In the genomic region with DNA sequence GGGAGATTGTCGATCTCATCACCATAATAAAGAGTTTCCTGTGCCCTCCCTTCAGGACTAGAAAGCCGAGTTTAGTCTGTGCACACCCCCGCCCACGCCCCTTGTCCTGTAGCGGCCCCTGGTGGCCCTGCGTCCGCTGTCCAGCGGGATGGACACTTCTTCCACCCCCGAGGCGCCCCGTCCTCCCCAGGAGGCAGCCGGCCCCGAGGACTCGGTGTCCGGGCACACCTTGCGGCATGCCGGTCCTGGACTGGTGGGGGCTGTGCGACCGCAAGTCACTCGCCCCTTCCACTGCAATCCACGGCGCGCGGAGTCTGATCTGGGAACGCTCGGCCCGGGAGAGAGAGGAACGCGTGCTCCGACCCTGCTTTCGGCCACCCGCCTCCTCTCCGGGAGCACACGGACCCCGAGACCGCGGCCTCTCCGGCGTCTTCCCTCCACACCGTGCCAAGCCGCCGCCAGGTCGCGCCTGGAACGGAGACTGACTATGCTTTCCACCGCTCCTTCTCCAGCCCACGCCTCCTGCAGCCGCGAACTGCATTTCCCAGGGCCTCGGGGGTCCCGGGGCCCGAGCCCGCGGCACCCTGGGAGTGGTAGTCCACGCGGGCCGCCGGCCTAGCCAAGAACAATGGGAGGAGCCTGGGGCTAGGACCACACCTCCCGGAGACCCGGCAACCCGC, we compare ENCODE assay signal across 2 cellular contexts.
TF ChIP-seq lines count a peak whose summit lies in the region.

No MANE protein-coding gene starts in this region.

TF ChIP-seq in IMR-90, 13 proteins besides CTCF, POLR2A, EP300 and RAD21:
- TF ChIP-seq SMC3 (IDR thresholded peaks at IDR 0.05; ENCODE audit: low read depth, low read length): peak; percentile 62; the same call in 1 of the 2 replicates
- no peak for TF ChIP-seq RFX5 (IDR thresholded peaks at IDR 0.05; ENCODE audit: low read depth, low read length)
- TF ChIP-seq RCOR1 (IDR thresholded peaks at IDR 0.05; ENCODE audit: insufficient replicate concordance, low read length): no peak
- no peak for TF ChIP-seq NFE2L2 (IDR thresholded peaks at IDR 0.05; ENCODE audit: low read depth, low read length)
- TF ChIP-seq BHLHE40 (IDR thresholded peaks at IDR 0.05; ENCODE audit: low read depth, low read length): 0 out of 2 replicates have a peak, but pooled peaks have one; percentile 10
- TF ChIP-seq FOS (IDR thresholded peaks at IDR 0.05; ENCODE audit: low read depth, low read length): no peak
- no peak for TF ChIP-seq CHD1 (IDR thresholded peaks at IDR 0.05; ENCODE audit: low read depth, low read length)
- TF ChIP-seq MAZ (IDR thresholded peaks at IDR 0.05; ENCODE audit: borderline replicate concordance, low read depth, low read length): peak; percentile 81; the same call in 1 of the 2 replicates
- TF ChIP-seq MXI1 (IDR thresholded peaks at IDR 0.05; ENCODE audit: borderline replicate concordance, low read depth, low read length): peak; percentile 63
- TF ChIP-seq, protein P1, sequence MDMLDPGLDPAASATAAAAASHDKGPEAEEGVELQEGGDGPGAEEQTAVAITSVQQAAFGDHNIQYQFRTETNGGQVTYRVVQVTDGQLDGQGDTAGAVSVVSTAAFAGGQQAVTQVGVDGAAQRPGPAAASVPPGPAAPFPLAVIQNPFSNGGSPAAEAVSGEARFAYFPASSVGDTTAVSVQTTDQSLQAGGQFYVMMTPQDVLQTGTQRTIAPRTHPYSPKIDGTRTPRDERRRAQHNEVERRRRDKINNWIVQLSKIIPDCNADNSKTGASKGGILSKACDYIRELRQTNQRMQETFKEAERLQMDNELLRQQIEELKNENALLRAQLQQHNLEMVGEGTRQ (IDR thresholded peaks at IDR 0.05; ENCODE audit: low read depth, low read length): no peak
- no peak for TF ChIP-seq MAFK (IDR thresholded peaks at IDR 0.05; ENCODE audit: low read depth, low read length)
- TF ChIP-seq, protein P2, sequence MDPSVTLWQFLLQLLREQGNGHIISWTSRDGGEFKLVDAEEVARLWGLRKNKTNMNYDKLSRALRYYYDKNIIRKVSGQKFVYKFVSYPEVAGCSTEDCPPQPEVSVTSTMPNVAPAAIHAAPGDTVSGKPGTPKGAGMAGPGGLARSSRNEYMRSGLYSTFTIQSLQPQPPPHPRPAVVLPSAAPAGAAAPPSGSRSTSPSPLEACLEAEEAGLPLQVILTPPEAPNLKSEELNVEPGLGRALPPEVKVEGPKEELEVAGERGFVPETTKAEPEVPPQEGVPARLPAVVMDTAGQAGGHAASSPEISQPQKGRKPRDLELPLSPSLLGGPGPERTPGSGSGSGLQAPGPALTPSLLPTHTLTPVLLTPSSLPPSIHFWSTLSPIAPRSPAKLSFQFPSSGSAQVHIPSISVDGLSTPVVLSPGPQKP (IDR thresholded peaks at IDR 0.05; ENCODE audit: borderline replicate concordance, low read depth, low read length): no peak
- no peak for TF ChIP-seq CEBPB (IDR thresholded peaks at IDR 0.05; ENCODE audit: low read depth, low read length)

TF ChIP-seq in PFSK-1, 5 proteins besides CTCF, POLR2A, EP300 and RAD21:
- TF ChIP-seq TAF1 (IDR thresholded peaks at IDR 0.05; ENCODE audit: borderline replicate concordance, insufficient read depth, low read length) (peak; percentile 19; the same call in 1 of the 2 replicates), FOXP2 (optimal IDR thresholded peaks at IDR 0.05; ENCODE audit: borderline replicate concordance, extremely low read depth, extremely low read length, insufficient read depth) (peak; percentile 77), SIN3A (IDR thresholded peaks at IDR 0.05; ENCODE audit: borderline replicate concordance, insufficient read depth, low read length) (peak; percentile 58; the same call in 1 of the 2 replicates), POLR2AphosphoS5 (IDR thresholded peaks at IDR 0.05; ENCODE audit: low read depth, low read length) (0 out of 2 replicates have a peak, but pooled peaks have one; percentile 25)
- TF ChIP-seq, protein P3, sequence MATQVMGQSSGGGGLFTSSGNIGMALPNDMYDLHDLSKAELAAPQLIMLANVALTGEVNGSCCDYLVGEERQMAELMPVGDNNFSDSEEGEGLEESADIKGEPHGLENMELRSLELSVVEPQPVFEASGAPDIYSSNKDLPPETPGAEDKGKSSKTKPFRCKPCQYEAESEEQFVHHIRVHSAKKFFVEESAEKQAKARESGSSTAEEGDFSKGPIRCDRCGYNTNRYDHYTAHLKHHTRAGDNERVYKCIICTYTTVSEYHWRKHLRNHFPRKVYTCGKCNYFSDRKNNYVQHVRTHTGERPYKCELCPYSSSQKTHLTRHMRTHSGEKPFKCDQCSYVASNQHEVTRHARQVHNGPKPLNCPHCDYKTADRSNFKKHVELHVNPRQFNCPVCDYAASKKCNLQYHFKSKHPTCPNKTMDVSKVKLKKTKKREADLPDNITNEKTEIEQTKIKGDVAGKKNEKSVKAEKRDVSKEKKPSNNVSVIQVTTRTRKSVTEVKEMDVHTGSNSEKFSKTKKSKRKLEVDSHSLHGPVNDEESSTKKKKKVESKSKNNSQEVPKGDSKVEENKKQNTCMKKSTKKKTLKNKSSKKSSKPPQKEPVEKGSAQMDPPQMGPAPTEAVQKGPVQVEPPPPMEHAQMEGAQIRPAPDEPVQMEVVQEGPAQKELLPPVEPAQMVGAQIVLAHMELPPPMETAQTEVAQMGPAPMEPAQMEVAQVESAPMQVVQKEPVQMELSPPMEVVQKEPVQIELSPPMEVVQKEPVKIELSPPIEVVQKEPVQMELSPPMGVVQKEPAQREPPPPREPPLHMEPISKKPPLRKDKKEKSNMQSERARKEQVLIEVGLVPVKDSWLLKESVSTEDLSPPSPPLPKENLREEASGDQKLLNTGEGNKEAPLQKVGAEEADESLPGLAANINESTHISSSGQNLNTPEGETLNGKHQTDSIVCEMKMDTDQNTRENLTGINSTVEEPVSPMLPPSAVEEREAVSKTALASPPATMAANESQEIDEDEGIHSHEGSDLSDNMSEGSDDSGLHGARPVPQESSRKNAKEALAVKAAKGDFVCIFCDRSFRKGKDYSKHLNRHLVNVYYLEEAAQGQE (IDR thresholded peaks at IDR 0.05; ENCODE audit: insufficient read depth in 1 of 2, low read depth in 2 of 2, low read length in 2 of 2): 0 out of 4 replicates have a peak, but pooled peaks of 1 of the 2 experiments have one; percentile 42
TF ChIP-seq in PFSK-1: peak in this region for 5.
